ENCODE assay signal across 1 cellular context in genomic region chr19:41696402-41697197, GRCh38.
TF ChIP-seq lines count a peak whose summit lies in the region.

No MANE protein-coding gene starts in this region.

TF ChIP-seq in endothelial cell of umbilical vein, 7 proteins besides CTCF, POLR2A, EP300 and RAD21:
- no peak for TF ChIP-seq POLR2AphosphoS5 (IDR thresholded peaks at IDR 0.05; ENCODE audit: insufficient read depth, low read depth, low read length)
- TF ChIP-seq EZH2 (IDR thresholded peaks at IDR 0.05; ENCODE audit: borderline replicate concordance, low read depth, low read length, severe bottlenecking) = no peak
- TF ChIP-seq GATA2 (IDR thresholded peaks at IDR 0.05; ENCODE audit: insufficient read depth, insufficient read length, low read depth, low read length) = no peak
- no peak for TF ChIP-seq JUN (IDR thresholded peaks at IDR 0.05; ENCODE audit: borderline replicate concordance, insufficient read depth, insufficient read length, low read depth)
- TF ChIP-seq FOS (IDR thresholded peaks at IDR 0.05; ENCODE audit: borderline replicate concordance, insufficient read depth, low read length) = no peak
- TF ChIP-seq MYC (IDR thresholded peaks at IDR 0.05; ENCODE audit: low read depth, low read length) = no peak
- no peak for TF ChIP-seq MAX (IDR thresholded peaks at IDR 0.05; ENCODE audit: insufficient read depth, insufficient read length)
